ENCODE assay signal across 1 cellular context in genomic region chr1:10032287-10032589, GRCh38.
TF ChIP-seq lines count a peak whose summit lies in the region.

No MANE protein-coding gene starts in this region.

TF ChIP-seq in HepG2, 621 proteins besides CTCF, POLR2A, EP300 and RAD21 (continued from another document):
- no peak for TF ChIP-seq FUBP1 (CRISPR knock-in tag; IDR thresholded peaks at IDR 0.05; ENCODE audit: borderline replicate concordance)
- TF ChIP-seq MED8 (CRISPR knock-in tag; IDR thresholded peaks at IDR 0.05; ENCODE audit: insufficient replicate concordance) = no peak
- TF ChIP-seq ZC3H13 (CRISPR knock-in tag; IDR thresholded peaks at IDR 0.05) = no peak
- TF ChIP-seq ZSCAN20 (CRISPR knock-in tag; IDR thresholded peaks at IDR 0.05; ENCODE audit: borderline replicate concordance) = peak; percentile 10; the same call in 1 of the 2 replicates
- no peak for TF ChIP-seq CHCHD3 (CRISPR knock-in tag; IDR thresholded peaks at IDR 0.05)
- TF ChIP-seq ZNF704 (CRISPR knock-in tag; IDR thresholded peaks at IDR 0.05; ENCODE audit: borderline replicate concordance) = no peak
- TF ChIP-seq CHD2 (IDR thresholded peaks at IDR 0.05; ENCODE audit: low read depth, low read length) = no peak
- no peak for TF ChIP-seq POGZ (CRISPR knock-in tag; IDR thresholded peaks at IDR 0.05)
- no peak for TF ChIP-seq NPAS2 (CRISPR knock-in tag; IDR thresholded peaks at IDR 0.05; ENCODE audit: borderline replicate concordance)
- no peak for TF ChIP-seq XRCC5 (optimal IDR thresholded peaks at IDR 0.05; ENCODE audit: low read length)
- peak; percentile 51; the same call in 1 of the 2 replicates for TF ChIP-seq NR2F6 (IDR thresholded peaks at IDR 0.05)
- TF ChIP-seq NR2F6 (CRISPR knock-in tag; IDR thresholded peaks at IDR 0.05) = no peak
- no peak for TF ChIP-seq ZNF326 (CRISPR knock-in tag; IDR thresholded peaks at IDR 0.05; ENCODE audit: borderline replicate concordance)
- TF ChIP-seq ZFP90 (CRISPR knock-in tag; IDR thresholded peaks at IDR 0.05; ENCODE audit: borderline replicate concordance) = no peak
- TF ChIP-seq ZNF572 (CRISPR knock-in tag; IDR thresholded peaks at IDR 0.05) = no peak
- TF ChIP-seq, protein P1, sequence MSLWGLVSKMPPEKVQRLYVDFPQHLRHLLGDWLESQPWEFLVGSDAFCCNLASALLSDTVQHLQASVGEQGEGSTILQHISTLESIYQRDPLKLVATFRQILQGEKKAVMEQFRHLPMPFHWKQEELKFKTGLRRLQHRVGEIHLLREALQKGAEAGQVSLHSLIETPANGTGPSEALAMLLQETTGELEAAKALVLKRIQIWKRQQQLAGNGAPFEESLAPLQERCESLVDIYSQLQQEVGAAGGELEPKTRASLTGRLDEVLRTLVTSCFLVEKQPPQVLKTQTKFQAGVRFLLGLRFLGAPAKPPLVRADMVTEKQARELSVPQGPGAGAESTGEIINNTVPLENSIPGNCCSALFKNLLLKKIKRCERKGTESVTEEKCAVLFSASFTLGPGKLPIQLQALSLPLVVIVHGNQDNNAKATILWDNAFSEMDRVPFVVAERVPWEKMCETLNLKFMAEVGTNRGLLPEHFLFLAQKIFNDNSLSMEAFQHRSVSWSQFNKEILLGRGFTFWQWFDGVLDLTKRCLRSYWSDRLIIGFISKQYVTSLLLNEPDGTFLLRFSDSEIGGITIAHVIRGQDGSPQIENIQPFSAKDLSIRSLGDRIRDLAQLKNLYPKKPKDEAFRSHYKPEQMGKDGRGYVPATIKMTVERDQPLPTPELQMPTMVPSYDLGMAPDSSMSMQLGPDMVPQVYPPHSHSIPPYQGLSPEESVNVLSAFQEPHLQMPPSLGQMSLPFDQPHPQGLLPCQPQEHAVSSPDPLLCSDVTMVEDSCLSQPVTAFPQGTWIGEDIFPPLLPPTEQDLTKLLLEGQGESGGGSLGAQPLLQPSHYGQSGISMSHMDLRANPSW (CRISPR knock-in tag; IDR thresholded peaks at IDR 0.05; ENCODE audit: borderline replicate concordance) = no peak
- TF ChIP-seq ZKSCAN5 (CRISPR knock-in tag; IDR thresholded peaks at IDR 0.05) = no peak
- no peak for TF ChIP-seq SETDB1 (CRISPR knock-in tag; IDR thresholded peaks at IDR 0.05; ENCODE audit: borderline replicate concordance)
- TF ChIP-seq ZNF484 (CRISPR knock-in tag; IDR thresholded peaks at IDR 0.05; ENCODE audit: borderline replicate concordance, low read depth) = no peak
- TF ChIP-seq RFXANK (CRISPR knock-in tag; IDR thresholded peaks at IDR 0.05) = no peak
- no peak for TF ChIP-seq ZEB1 (IDR thresholded peaks at IDR 0.05; ENCODE audit: insufficient replicate concordance, low read depth)
- 0 out of 2 replicates have a peak, but pooled peaks have one; percentile 26 for TF ChIP-seq CHD4 (IDR thresholded peaks at IDR 0.05; ENCODE audit: borderline replicate concordance, low read length)
- no peak for TF ChIP-seq HNRNPK (IDR thresholded peaks at IDR 0.05; ENCODE audit: low read depth, low read length, poor library complexity, severe bottlenecking)
- TF ChIP-seq, protein P2, sequence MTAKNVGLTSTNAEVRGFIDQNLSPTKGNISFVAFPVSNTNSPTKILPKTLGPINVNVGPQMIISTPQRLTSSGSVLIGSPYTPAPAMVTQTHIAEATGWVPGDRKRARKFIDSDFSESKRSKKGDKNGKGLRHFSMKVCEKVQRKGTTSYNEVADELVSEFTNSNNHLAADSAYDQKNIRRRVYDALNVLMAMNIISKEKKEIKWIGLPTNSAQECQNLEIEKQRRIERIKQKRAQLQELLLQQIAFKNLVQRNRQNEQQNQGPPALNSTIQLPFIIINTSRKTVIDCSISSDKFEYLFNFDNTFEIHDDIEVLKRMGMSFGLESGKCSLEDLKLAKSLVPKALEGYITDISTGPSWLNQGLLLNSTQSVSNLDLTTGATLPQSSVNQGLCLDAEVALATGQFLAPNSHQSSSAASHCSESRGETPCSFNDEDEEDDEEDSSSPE (CRISPR knock-in tag; IDR thresholded peaks at IDR 0.05) = peak; percentile 62
- 0 out of 2 replicates have a peak, but pooled peaks have one; percentile 35 for TF ChIP-seq ZNF607 (CRISPR knock-in tag; IDR thresholded peaks at IDR 0.05; ENCODE audit: borderline replicate concordance)
- TF ChIP-seq ZNF737 (CRISPR knock-in tag; IDR thresholded peaks at IDR 0.05; ENCODE audit: borderline replicate concordance) = no peak
- no peak for TF ChIP-seq ATF7 (IDR thresholded peaks at IDR 0.05)
- no peak for TF ChIP-seq ATF7 (CRISPR knock-in tag; IDR thresholded peaks at IDR 0.05)
- TF ChIP-seq ZFP37 (CRISPR knock-in tag; IDR thresholded peaks at IDR 0.05; ENCODE audit: borderline replicate concordance) = peak; percentile 41; the same call in 1 of the 2 replicates
- no peak for TF ChIP-seq ZNF570 (CRISPR knock-in tag; IDR thresholded peaks at IDR 0.05; ENCODE audit: borderline replicate concordance)
- no peak for TF ChIP-seq CCDC6 (CRISPR knock-in tag; IDR thresholded peaks at IDR 0.05)
- no peak for TF ChIP-seq ZNF225 (CRISPR knock-in tag; IDR thresholded peaks at IDR 0.05)
- no peak for TF ChIP-seq ZBTB8A (CRISPR knock-in tag; IDR thresholded peaks at IDR 0.05; ENCODE audit: borderline replicate concordance, low read depth)
- no peak for TF ChIP-seq SOX6 (IDR thresholded peaks at IDR 0.05)
- TF ChIP-seq SOX6 (CRISPR knock-in tag; IDR thresholded peaks at IDR 0.05) = no peak
